21 cellular contexts compared by ENCODE assay signal in genomic region chr14:94321421-94322271, GRCh38. TPM values are rescaled to one million over a fixed set of nuclear protein-coding genes. Genes with fewer than 3 reads are reported as not detected.
DNase-seq lines count a peak whose midpoint lies in the region; ATAC-seq and TF ChIP-seq lines count a peak whose summit lies in the region.
"Had no signal": no experiment of that assay in that cellular context is flagged by ENCODE, and none has a peak within 500 bp of the region (broad histone marks: within the 10 kb centered on the region; RNA-seq: fewer than 3 reads in every experiment).

No MANE protein-coding gene starts in this region.

- peak; percentile 49 for DNase-seq in activated CD4-positive, alpha-beta T cell treated with anti-CD3 and anti-CD28 coated beads, Interleukin-2, amount 10 ng/mL, durations not matched to agents 24 days and 14 days
- no peak for DNase-seq in activated CD4-positive, alpha-beta T cell treated with anti-CD3 and anti-CD28 coated beads, Interleukin-2, amount 50 U/mL, for 1 hour
- DNase-seq in mammary epithelial cell (no peak), right lobe of liver (peak in 2 of 3 donors; percentile 84 to 85), vagina (ENCODE audit: extremely low spot score in 2 of 2) (no peak), NCI-H2196 treated with DMSO at 0.1 percent for 48 hours (lab: John Stamatoyannopoulos, UW; ENCODE audit: unreplicated experiment) (no peak)
- DNase-seq: CD4-positive, alpha-beta T cell; GM23248; KBM-7; NCI-H1436; NCI-H2029; NCI-H2171 treated with DMSO at 0.1 percent for 48 hours; NCI-H774; PC-3 had no signal

- in situ Hi-C loops in mammary epithelial cell (cut with MboI; ENCODE audit: low sequenced_read_pairs in 2 of 2): no loop called here

- H3K9ac ChIP-seq in mammary epithelial cell (ENCODE audit: insufficient read depth, low read length): no peak overlapping the region

- no peaks in the 10 kb centered on the region for H3K9me3 Mint-ChIP-seq in activated CD4-positive, alpha-beta T cell treated with anti-CD3 and anti-CD28 coated beads, Interleukin-2, amount 10 ng/mL, durations not matched to agents 24 days and 14 days

- no peaks in the 10 kb centered on the region for H3K36me3 ChIP-seq in mammary epithelial cell (ENCODE audit: insufficient read depth, low read length)
- no peaks in the 10 kb centered on the region for H3K36me3 ChIP-seq in right lobe of liver
- no peaks in the 10 kb centered on the region for H3K36me3 ChIP-seq in vagina
- H3K36me3 ChIP-seq: BE2C had no signal

- H3K4me1 ChIP-seq in mammary epithelial cell (ENCODE audit: insufficient read depth, low read length) (peaks cover 18% of the 10 kb centered on the region), right lobe of liver (peaks cover 0 to 38% (median 14%) of the 10 kb centered on the region in 4 donors), vagina (peaks cover 4% of the 10 kb centered on the region)
- H3K4me1 ChIP-seq: BE2C had no signal

- TF ChIP-seq POLR2A in right lobe of liver (IDR thresholded peaks at IDR 0.05) (peak; percentile 55), vagina (IDR thresholded peaks at IDR 0.05) (no peak)

- TF ChIP-seq CTCF in mammary epithelial cell (conservative IDR thresholded peaks at IDR 0.05 in 1 of 2, IDR thresholded peaks at IDR 0.05 in 1 of 2; ENCODE audit: extremely low read depth in 1 of 2, insufficient read depth in 1 of 2, low read depth in 1 of 2, low read length in 2 of 2) (no peak), right lobe of liver (IDR thresholded peaks at IDR 0.05) (no peak), vagina (IDR thresholded peaks at IDR 0.05) (no peak)

- no peak overlapping the region for H3K27ac Mint-ChIP-seq in activated CD4-positive, alpha-beta T cell treated with anti-CD3 and anti-CD28 coated beads, Interleukin-2, amount 10 ng/mL, durations not matched to agents 24 days and 14 days
- H3K27ac Mint-ChIP-seq: CD4-positive, alpha-beta T cell had no signal

- no peak overlapping the region for H3K4me2 ChIP-seq in mammary epithelial cell (ENCODE audit: insufficient read depth, low read depth, low read length)

- no peak overlapping the region for H3K4me3 Mint-ChIP-seq in activated CD4-positive, alpha-beta T cell treated with anti-CD3 and anti-CD28 coated beads, Interleukin-2, amount 10 ng/mL, durations not matched to agents 24 days and 14 days
- H3K4me3 Mint-ChIP-seq: CD4-positive, alpha-beta T cell had no signal

- H3K4me1 Mint-ChIP-seq in activated CD4-positive, alpha-beta T cell treated with anti-CD3 and anti-CD28 coated beads, Interleukin-2, amount 10 ng/mL, durations not matched to agents 24 days and 14 days: no peaks in the 10 kb centered on the region

- H3K27ac ChIP-seq in mammary epithelial cell (ENCODE audit: insufficient read depth, low read depth, low read length): no peak overlapping the region
- H3K27ac ChIP-seq in right lobe of liver: peak overlapping the region; percentile 89 to 96 (median 94)
- H3K27ac ChIP-seq in vagina: peak overlapping the region; percentile 68
- H3K27ac ChIP-seq: 22Rv1, GM23248 had no signal

- ATAC-seq in right lobe of liver (peak; percentile 33 to 66 (median 48)), GM18520 (IDR thresholded peaks at IDR 0.05; ENCODE audit: unreplicated experiment) (no peak), GM18498 (IDR thresholded peaks at IDR 0.05; ENCODE audit: unreplicated experiment) (no peak)
- ATAC-seq: HCT116, PC-3 had no signal

- CTCF ChIA-PET in mammary epithelial cell (lab: Charles Lee; ENCODE audit: low non-redundant PET): no interaction called here

- intact Hi-C loops in activated CD4-positive, alpha-beta T cell treated with anti-CD3 and anti-CD28 coated beads, Interleukin-2, amount 10 ng/mL, durations not matched to agents 24 days and 14 days (cut with micrococcal nuclease): no loop called here
- intact Hi-C loops in mammary epithelial cell (cut with micrococcal nuclease) (no loop called here), right lobe of liver (cut with DNase I) (no loop called here), vagina (cut with DNase I) (no loop called here)

- dilution Hi-C loops in mammary epithelial cell (cut with HindIII; ENCODE audit: low sequenced_read_pairs): no loop called here

- no peaks in the 10 kb centered on the region for H4K20me1 ChIP-seq in mammary epithelial cell (ENCODE audit: insufficient read depth, low read length)

- peaks cover 5% of the 10 kb centered on the region for H3K27me3 Mint-ChIP-seq in activated CD4-positive, alpha-beta T cell treated with anti-CD3 and anti-CD28 coated beads, Interleukin-2, amount 10 ng/mL, durations not matched to agents 24 days and 14 days
- H3K27me3 Mint-ChIP-seq: CD4-positive, alpha-beta T cell had no signal

- no peaks in the 10 kb centered on the region for H3K36me3 Mint-ChIP-seq in activated CD4-positive, alpha-beta T cell treated with anti-CD3 and anti-CD28 coated beads, Interleukin-2, amount 10 ng/mL, durations not matched to agents 24 days and 14 days (ENCODE audit: low read depth)

- 96% methylated on average over 5 of the region's 5 CpGs for WGBS in mammary epithelial cell (ENCODE audit: low coverage, missing lambda C conversion rate)
- WGBS in right lobe of liver (ENCODE audit: insufficient coverage, low coverage, low lambda C conversion rate, missing lambda C conversion rate): 28% methylated on average over 4 of the region's 5 CpGs

- BruUV-seq in mammary epithelial cell (replicated peaks; lab: Mats Ljungman, UMichigan): no TSS peak

- H3K4me3 ChIP-seq in mammary epithelial cell (replicated peaks in 1 of 3; ENCODE audit: insufficient read depth in 1 of 3, low read depth in 2 of 3, low read length in 3 of 3): no peak overlapping the region
- peak overlapping the region; percentile 43 to 75 (median 75) for H3K4me3 ChIP-seq in right lobe of liver
- H3K4me3 ChIP-seq in vagina: no peak overlapping the region

- H3K79me2 ChIP-seq in mammary epithelial cell (ENCODE audit: insufficient read depth, low read length): no peaks in the 10 kb centered on the region

- H3K9me3 ChIP-seq in mammary epithelial cell (replicated peaks; ENCODE audit: insufficient read depth, low read length): no peaks in the 10 kb centered on the region
- no peaks in the 10 kb centered on the region for H3K9me3 ChIP-seq in right lobe of liver
- no peaks in the 10 kb centered on the region for H3K9me3 ChIP-seq in vagina
- H3K9me3 ChIP-seq: BE2C had no signal

- H3K27me3 ChIP-seq in mammary epithelial cell (ENCODE audit: insufficient read depth, low read length) (no peaks in the 10 kb centered on the region), right lobe of liver (no peaks in the 10 kb centered on the region), vagina (no peaks in the 10 kb centered on the region)
- H3K27me3 ChIP-seq: BE2C had no signal

- H2AFZ ChIP-seq in mammary epithelial cell (ENCODE audit: low read depth, low read length): peak overlapping the region; percentile 56

RNA-seq across cellular contexts. Expression of gene SERPINA6, which starts 1.5 kb away (rescaled TPM):
- total RNA-seq in activated CD4-positive, alpha-beta T cell treated with anti-CD3 and anti-CD28 coated beads, Interleukin-2, amount 10 ng/mL, durations not matched to agents 24 days and 14 days: not detected in 2 replicates
- total RNA-seq in mammary epithelial cell (not detected), right lobe of liver (100 to 1,000 TPM; 185 to 407 (median 236) TPM), vagina (not detected)
- 0.05 TPM for polyA plus RNA-seq in mammary epithelial cell
- not detected for polyA minus RNA-seq in mammary epithelial cell
- total RNA-seq: CD4-positive, alpha-beta T cell; GM23248; NCI-H460; PC-3; SK-MEL-5 had no signal
- polyA plus RNA-seq: GM23248 had no signal

RNA-seq across cellular contexts. Expression of gene SERPINA10, which starts 28.6 kb away (rescaled TPM):
- total RNA-seq in activated CD4-positive, alpha-beta T cell treated with anti-CD3 and anti-CD28 coated beads, Interleukin-2, amount 10 ng/mL, durations not matched to agents 24 days and 14 days: not detected in 2 replicates
- total RNA-seq in mammary epithelial cell: not detected
- polyA plus RNA-seq in mammary epithelial cell: not detected
- polyA minus RNA-seq in mammary epithelial cell: not detected
- 100 to 1,000 TPM; 114 to 400 (median 239) TPM for total RNA-seq in right lobe of liver
- not detected for total RNA-seq in vagina
- total RNA-seq: CD4-positive, alpha-beta T cell; GM23248; NCI-H460; PC-3; SK-MEL-5 had no signal
- polyA plus RNA-seq: GM23248 had no signal

RNA-seq across cellular contexts. Expression of gene SERPINA2, which starts 44.9 kb away (rescaled TPM):
- not detected in 2 replicates for total RNA-seq in activated CD4-positive, alpha-beta T cell treated with anti-CD3 and anti-CD28 coated beads, Interleukin-2, amount 10 ng/mL, durations not matched to agents 24 days and 14 days
- total RNA-seq in mammary epithelial cell: not detected
- polyA plus RNA-seq in mammary epithelial cell: not detected
- not detected for polyA minus RNA-seq in mammary epithelial cell
- not detected for total RNA-seq in right lobe of liver
- total RNA-seq in vagina: not detected
- total RNA-seq: CD4-positive, alpha-beta T cell; GM23248; NCI-H460; PC-3; SK-MEL-5 had no signal
- polyA plus RNA-seq: GM23248 had no signal

Comparison
In these comparisons a context has a peak if more than half of its experiments do, and no peak if none do; other contexts are left out.
1. DNase-seq: peak in activated CD4-positive, alpha-beta T cell treated with anti-CD3 and anti-CD28 coated beads, Interleukin-2, amount 10 ng/mL, durations not matched to agents 24 days and 14 days (single experiment) and right lobe of liver (2 of 3); none in activated CD4-positive, alpha-beta T cell treated with anti-CD3 and anti-CD28 coated beads, Interleukin-2, amount 50 U/mL, for 1 hour (single experiment), mammary epithelial cell (single experiment), vagina (0 of 2) and NCI-H2196 treated with DMSO at 0.1 percent for 48 hours (single experiment).
2. H3K4me3 ChIP-seq: peak in right lobe of liver (3 of 3); none in mammary epithelial cell (0 of 3) and vagina (0 of 2).
3. ATAC-seq: peak in right lobe of liver (4 of 4); none in GM18520 (single experiment) and GM18498 (single experiment).
4. RNA of gene SERPINA6, which starts 1.5 kb away (total RNA-seq): 185 to 407 TPM in right lobe of liver; not detected in vagina (single experiment), not detected in mammary epithelial cell and not detected in activated CD4-positive, alpha-beta T cell treated with anti-CD3 and anti-CD28 coated beads, Interleukin-2, amount 10 ng/mL, durations not matched to agents 24 days and 14 days; every median in the first group is over 100 times any median in the second.
5. RNA of gene SERPINA10, which starts 28.6 kb away (total RNA-seq): 114 to 400 TPM in right lobe of liver; not detected in activated CD4-positive, alpha-beta T cell treated with anti-CD3 and anti-CD28 coated beads, Interleukin-2, amount 10 ng/mL, durations not matched to agents 24 days and 14 days, not detected in mammary epithelial cell and not detected in vagina (single experiment); every median in the first group is over 100 times any median in the second.